17 cellular contexts compared by ENCODE assay signal in genomic region chr4:55369968-55370367, GRCh38. TPM values are rescaled to one million over a fixed set of nuclear protein-coding genes. Genes with fewer than 3 reads are reported as not detected.
DNase-seq lines count a peak whose midpoint lies in the region; ATAC-seq, FAIRE-seq and TF ChIP-seq lines count a peak whose summit lies in the region.
"Had no signal": no experiment of that assay in that cellular context is flagged by ENCODE, and none has a peak within 500 bp of the region (broad histone marks: within the 10 kb centered on the region; RNA-seq: fewer than 3 reads in every experiment).

No MANE protein-coding gene starts in this region.

- DNase-seq in A673 (ENCODE audit: low spot score) (no peak), K562 (ENCODE audit: extremely low read depth in 1 of 4, low spot score in 3 of 4) (no peak), retina (no peak), H7 (no peak), putamen (ENCODE audit: low spot score) (no peak)
- DNase-seq: 8988T; ACHN; CD4-positive, CD25-positive, alpha-beta regulatory T cell; DMS79; H9 had no signal

- in situ Hi-C loops in K562 (cut with MboI) = no loop called here

- WGBS in K562 (ENCODE audit: insufficient coverage, low coverage, missing lambda C conversion rate) = 79% methylated on average over 2 of the region's 2 CpGs

- H3K27ac ChIP-seq in A673 (ENCODE audit: low read depth, low read length, poor library complexity, severe bottlenecking) = no peak overlapping the region
- H3K27ac ChIP-seq in K562 (ENCODE audit: extremely low read depth, low read depth, low read length) = no peak overlapping the region
- H3K27ac ChIP-seq in layer of hippocampus (ENCODE audit: low read depth, low read length) = peak overlapping the region; percentile 74
- H3K27ac ChIP-seq: BLaER1 treated with 17β-estradiol and CSF1 and Interleukin-3, amounts not matched to agents 10 nM and 100 nM; HL-60 had no signal

- CTCF ChIA-PET in A673 (lab: Charles Lee) (no interaction called here), K562 (lab: Yijun Ruan, JAX; ENCODE audit: low intra/inter-chr PET ratio) (no interaction called here)

- H3K4me1 ChIP-seq in A673 (ENCODE audit: insufficient read depth, low read length, poor library complexity, severe bottlenecking) (peaks cover 5% of the 10 kb centered on the region), K562 (replicated peaks in 1 of 2; ENCODE audit: control insufficient read depth in 2 of 2, insufficient read depth in 2 of 2, low read length in 2 of 2) (no peaks in the 10 kb centered on the region)

- POLR2A ChIA-PET in A673 (lab: Charles Lee; ENCODE audit: low non-redundant PET) = no interaction called here
- POLR2A ChIA-PET in K562 (lab: Yijun Ruan, JAX) = interaction anchor here (0.5 kb wide), 1 partner anchor 729 kb away, joined by 4 read pairs; no protein-coding TSS in a partner anchor

- TF ChIP-seq RAD21 in K562 (CRISPR knock-in tag; conservative IDR thresholded peaks at IDR 0.05 in 1 of 2, IDR thresholded peaks at IDR 0.05 in 1 of 2) = no peak

- H3K9me3 ChIP-seq in A673 (ENCODE audit: low read depth, low read length, poor library complexity, severe bottlenecking) (no peaks in the 10 kb centered on the region), K562 (replicated peaks; ENCODE audit: control insufficient read depth, insufficient read depth, low read depth, low read length) (no peaks in the 10 kb centered on the region)
- H3K9me3 ChIP-seq: BLaER1 treated with 17β-estradiol and CSF1 and Interleukin-3, amounts not matched to agents 10 nM and 100 nM had no signal

- no peaks in the 10 kb centered on the region for H4K20me1 ChIP-seq in K562 (replicated peaks; ENCODE audit: control insufficient read depth, insufficient read depth, low read length)
- H4K20me1 ChIP-seq: BLaER1 treated with 17β-estradiol and CSF1 and Interleukin-3, amounts not matched to agents 10 nM and 100 nM had no signal

- no peak overlapping the region for H3K4me3 ChIP-seq in A673 (ENCODE audit: low read depth, low read length, poor library complexity, severe bottlenecking)
- H3K4me3 ChIP-seq in K562 = no peak overlapping the region
- no peak overlapping the region for H3K4me3 ChIP-seq in H7 (ENCODE audit: insufficient read depth, low read depth, low read length)
- H3K4me3 ChIP-seq: BLaER1 treated with 17β-estradiol and CSF1 and Interleukin-3, amounts not matched to agents 10 nM and 100 nM; GM23338 had no signal

- intact Hi-C loops in A673 (cut with micrococcal nuclease; ENCODE audit: unreplicated experiment) (no loop called here), K562 (cut with micrococcal nuclease) (no loop called here)

- TF ChIP-seq EP300 in K562 (IDR thresholded peaks at IDR 0.05; ENCODE audit: low read length) = no peak

- TF ChIP-seq POLR2A in K562 (conservative IDR thresholded peaks at IDR 0.05) = no peak

- no peaks in the 10 kb centered on the region for H3K79me2 ChIP-seq in K562 (ENCODE audit: control insufficient read depth, insufficient read depth, low read length)

- no peak overlapping the region for H2AFZ ChIP-seq in K562 (ENCODE audit: low read depth, low read length)
- H2AFZ ChIP-seq: GM23338 had no signal

- TF ChIP-seq CTCF in A673 (conservative IDR thresholded peaks at IDR 0.05; ENCODE audit: low read depth, low read length) = no peak
- no peak for TF ChIP-seq CTCF in K562 (IDR thresholded peaks at IDR 0.05 in 2 of 3, conservative IDR thresholded peaks at IDR 0.05 in 1 of 3; ENCODE audit: insufficient read depth in 2 of 3, low read depth in 1 of 3, low read length in 3 of 3)

- ATAC-seq in HG02943 (IDR thresholded peaks at IDR 0.05; ENCODE audit: low read depth, unreplicated experiment) (peak; percentile 56), K562 (no peak), HG02938 (IDR thresholded peaks at IDR 0.05; ENCODE audit: unreplicated experiment) (no peak)
- ATAC-seq: GM23338 had no signal

- H3K9ac ChIP-seq in K562 (ENCODE audit: insufficient read depth in 1 of 2, low read depth in 2 of 2, low read length in 2 of 2) = no peak overlapping the region
- H3K9ac ChIP-seq: BLaER1 treated with 17β-estradiol and CSF1 and Interleukin-3, amounts not matched to agents 10 nM and 100 nM had no signal

- no peaks in the 10 kb centered on the region for H3K9me1 ChIP-seq in K562 (ENCODE audit: control insufficient read depth, insufficient read depth, low read length)

- BruUV-seq in A673 (replicated peaks; lab: Mats Ljungman, UMichigan) (TSS peak; percentile 30), K562 (replicated peaks; lab: Mats Ljungman, UMichigan) (TSS peak; percentile 37)

- no peaks in the 10 kb centered on the region for H3K36me3 ChIP-seq in A673 (ENCODE audit: insufficient read depth, low read length, poor library complexity, severe bottlenecking)
- H3K36me3 ChIP-seq in K562 (ENCODE audit: control insufficient read depth, insufficient read depth, low read length) = no peaks in the 10 kb centered on the region; the same call in 2 of the 3 replicates
- no peaks in the 10 kb centered on the region; the same call in 1 of the 2 replicates for H3K36me3 ChIP-seq in H7 (replicated peaks; ENCODE audit: control insufficient read depth, insufficient read depth, low read length)

- H3K27me3 ChIP-seq in A673 (replicated peaks; ENCODE audit: insufficient read depth, low read depth, low read length, poor library complexity) (no peaks in the 10 kb centered on the region), K562 (ENCODE audit: control insufficient read depth in 2 of 2, insufficient read depth in 2 of 2, low read length in 2 of 2) (no peaks in the 10 kb centered on the region), layer of hippocampus (ENCODE audit: control insufficient read depth, insufficient read depth, low read length) (no peaks in the 10 kb centered on the region), H7 (ENCODE audit: control insufficient read depth, insufficient read depth, low read length) (no peaks in the 10 kb centered on the region)
- H3K27me3 ChIP-seq: BLaER1 treated with 17β-estradiol and CSF1 and Interleukin-3, amounts not matched to agents 10 nM and 100 nM had no signal

- no peak overlapping the region for H3K4me2 ChIP-seq in K562 (ENCODE audit: insufficient read depth, low read length)
- H3K4me2 ChIP-seq: BLaER1 treated with 17β-estradiol and CSF1 and Interleukin-3, amounts not matched to agents 10 nM and 100 nM; GM23338 had no signal

- FAIRE-seq in K562 (lab: Jason Lieb, UNC) = no peak
- FAIRE-seq: GM12891 had no signal

TF ChIP-seq in K562, 482 proteins besides CTCF, POLR2A, EP300 and RAD21 (continues in another document):
- TF ChIP-seq EWSR1 (IDR thresholded peaks at IDR 0.05; ENCODE audit: borderline replicate concordance, low read depth, partially characterized antibody) (no peak), CBFB (CRISPR knock-in tag; IDR thresholded peaks at IDR 0.05) (no peak)

RNA-seq across cellular contexts. Expression of gene SRD5A3, which starts 23.9 kb away (rescaled TPM):
- total RNA-seq in A673 (2021) = 40.4 and 48.1 TPM in 2 replicates
- 12.9 and 19.1 TPM in 2 replicates for total RNA-seq in K562 (2011; cell fraction: chromatin; rRNA removed; ENCODE audit: low replicate concordance)
- 12.9 and 13.5 TPM in 2 replicates for total RNA-seq in K562 (2011; cell fraction: nucleolus; rRNA removed)
- total RNA-seq in K562 (2011; cell fraction: nucleoplasm; rRNA removed) = 22.7 and 23.1 TPM in 2 replicates
- total RNA-seq in K562 (2014; rRNA removed) = 9.1 and 12.0 TPM in 2 replicates
- total RNA-seq in K562 (2014; rRNA removed; fragmentation: Illumina TruSeq; extraction: Trizol) = 15.7 and 16.2 TPM in 2 replicates
- total RNA-seq in K562 (2015; rRNA removed; fragmentation: Illumina TruSeq; extraction: Trizol) = 10.6 and 13.3 TPM in 2 replicates
- 21.6 and 21.7 TPM in 2 replicates for total RNA-seq in K562 (2021)
- polyA plus RNA-seq in K562 (2011; rRNA removed) = 34.0 and 37.0 TPM in 2 replicates
- polyA plus RNA-seq in K562 (2011; cell fraction: cytosol; rRNA removed) = 14.5 and 26.4 TPM in 2 replicates
- polyA plus RNA-seq in K562 (2011; cell fraction: nucleus; rRNA removed) = 6.9 and 11.5 TPM in 2 replicates
- polyA plus RNA-seq in K562 (2012) = 17.2 and 29.6 TPM in 2 replicates
- 15.0 and 17.0 TPM in 2 replicates for polyA plus RNA-seq in K562 (2014; fragmentation: Illumina TruSeq; extraction: Trizol)
- polyA plus RNA-seq in K562 (2014; fragmentation: Nextera tagmentation; extraction: Ambion mirVana) = 1 to 10 TPM; 2.5 to 5.3 TPM
- 10.0 and 14.1 TPM in 2 replicates for polyA plus RNA-seq in K562 (2014; rRNA removed)
- polyA minus RNA-seq in K562 (2011; rRNA and poly(A)+ RNA removed) = 25.0 and 35.5 TPM in 2 replicates
- 9.6 and 16.2 TPM in 2 replicates for polyA minus RNA-seq in K562 (2011; cell fraction: cytosol; rRNA and poly(A)+ RNA removed)
- polyA minus RNA-seq in K562 (2011; cell fraction: nucleus; rRNA and poly(A)+ RNA removed) = 2.2 and 3.1 TPM in 2 replicates
- 31.9 and 33.9 TPM in 2 replicates for total RNA-seq in H7 (2014; rRNA removed; shearing (Covaris generic))

RNA-seq across cellular contexts. Expression of gene TMEM165, which starts 25.8 kb away (rescaled TPM):
- 33.5 and 34.7 TPM in 2 replicates for total RNA-seq in A673 (2021)
- total RNA-seq in K562 (2011; cell fraction: chromatin; rRNA removed; ENCODE audit: low replicate concordance) = 347 and 666 TPM in 2 replicates
- total RNA-seq in K562 (2011; cell fraction: nucleolus; rRNA removed) = 225 and 269 TPM in 2 replicates
- 544 and 827 TPM in 2 replicates for total RNA-seq in K562 (2011; cell fraction: nucleoplasm; rRNA removed)
- 112 and 116 TPM in 2 replicates for total RNA-seq in K562 (2014; rRNA removed)
- total RNA-seq in K562 (2014; rRNA removed; fragmentation: Illumina TruSeq; extraction: Trizol) = 96.6 and 96.8 TPM in 2 replicates
- total RNA-seq in K562 (2015; rRNA removed; fragmentation: Illumina TruSeq; extraction: Trizol) = 91.7 and 97.1 TPM in 2 replicates
- total RNA-seq in K562 (2021) = 84.6 and 97.5 TPM in 2 replicates
- polyA plus RNA-seq in K562 (2011; rRNA removed) = 145 and 174 TPM in 2 replicates
- polyA plus RNA-seq in K562 (2011; cell fraction: cytosol; rRNA removed) = 80.4 and 158 TPM in 2 replicates
- polyA plus RNA-seq in K562 (2011; cell fraction: nucleus; rRNA removed) = 179 and 244 TPM in 2 replicates
- polyA plus RNA-seq in K562 (2012) = 54.2 and 62.0 TPM in 2 replicates
- 58.7 and 70.6 TPM in 2 replicates for polyA plus RNA-seq in K562 (2014; fragmentation: Illumina TruSeq; extraction: Trizol)
- polyA plus RNA-seq in K562 (2014; fragmentation: Nextera tagmentation; extraction: Ambion mirVana) = 10 to 100 TPM; 21.3 to 27.5 TPM
- 105 and 106 TPM in 2 replicates for polyA plus RNA-seq in K562 (2014; rRNA removed)
- polyA minus RNA-seq in K562 (2011; rRNA and poly(A)+ RNA removed) = 177 and 204 TPM in 2 replicates
- polyA minus RNA-seq in K562 (2011; cell fraction: cytosol; rRNA and poly(A)+ RNA removed) = 53.2 and 61.2 TPM in 2 replicates
- polyA minus RNA-seq in K562 (2011; cell fraction: nucleus; rRNA and poly(A)+ RNA removed) = 110 and 180 TPM in 2 replicates
- total RNA-seq in H7 (2014; rRNA removed; shearing (Covaris generic)) = 84.0 and 88.0 TPM in 2 replicates
